In genomic region chr1:8604041-8604942, GRCh38 we compare ENCODE assay signal across 10 cellular contexts.
DNase-seq lines count a peak whose midpoint lies in the region; ATAC-seq and TF ChIP-seq lines count a peak whose summit lies in the region.
"Had no signal": no experiment of that assay in that cellular context is flagged by ENCODE, and none has a peak within 500 bp of the region (broad histone marks: within the 10 kb centered on the region; RNA-seq: fewer than 3 reads in every experiment).

No MANE protein-coding gene starts in this region.

- H3K27me3 Mint-ChIP-seq in activated CD8-positive, alpha-beta T cell treated with anti-CD3 and anti-CD28 coated beads for 36 hours, result no peaks in the 10 kb centered on the region
- H3K27me3 Mint-ChIP-seq: dendritic cell treated with granulocyte-macrophage colony-stimulating factor and Interleukin-4, amounts not matched to agents 40 ng/mL and 50 ng/mL, for 4 days had no signal

- H3K9me3 ChIP-seq in upper lobe of right lung, result no peaks in the 10 kb centered on the region

- intact Hi-C loops in activated CD8-positive, alpha-beta T cell treated with anti-CD3 and anti-CD28 coated beads for 36 hours (cut with micrococcal nuclease), result loop anchor here (5.0 kb wide), 1 partner anchor 42 kb away; no protein-coding TSS in a partner anchor
- intact Hi-C loops in upper lobe of right lung (cut with DNase I), result no loop called here

- no peak overlapping the region for H3K27ac ChIP-seq in upper lobe of right lung

- no peak for TF ChIP-seq CTCF in activated CD8-positive, alpha-beta T cell treated with anti-CD3 and anti-CD28 coated beads for 36 hours (IDR thresholded peaks at IDR 0.05)
- no peak for TF ChIP-seq CTCF in upper lobe of right lung (IDR thresholded peaks at IDR 0.05)

- peak; percentile 64 for DNase-seq in activated CD8-positive, alpha-beta T cell treated with anti-CD3 and anti-CD28 coated beads for 36 hours
- DNase-seq in stimulated activated CD4-positive, alpha-beta T cell treated with anti-CD3 and anti-CD28 coated beads, TNF-alpha, amount 100 ng/mL, for 24 hours (ENCODE audit: low read depth in 3 of 3), result peak; percentile 14 to 31 (median 29)
- DNase-seq in ureter (ENCODE audit: low spot score) (no peak), NCI-H1105 (lab: John Stamatoyannopoulos, UW) (no peak), upper lobe of right lung (no peak), activated gamma-delta T cell (lab: John Stamatoyannopoulos, UW) (no peak)
- DNase-seq: NCI-H2107 had no signal

- ATAC-seq in GM19035 (IDR thresholded peaks at IDR 0.05; ENCODE audit: unreplicated experiment) (peak; percentile 84), HG02870 (IDR thresholded peaks at IDR 0.05; ENCODE audit: unreplicated experiment) (peak; percentile 85), upper lobe of right lung (no peak)
- ATAC-seq in activated CD8-positive, alpha-beta T cell treated with anti-CD3 and anti-CD28 coated beads for 36 hours, result peak; percentile 89

- H3K4me3 ChIP-seq in upper lobe of right lung, result no peak overlapping the region

- CTCF ChIA-PET in activated CD8-positive, alpha-beta T cell treated with anti-CD3 and anti-CD28 coated beads for 36 hours (lab: Charles Lee), result interaction anchor here (1.6 kb wide), 1 partner anchor 19 kb away, joined by 7 read pairs; no protein-coding TSS in a partner anchor

- no peaks in the 10 kb centered on the region for H3K36me3 ChIP-seq in upper lobe of right lung

- peak overlapping the region; percentile 69 for H3K4me3 Mint-ChIP-seq in activated CD8-positive, alpha-beta T cell treated with anti-CD3 and anti-CD28 coated beads for 36 hours
- H3K4me3 Mint-ChIP-seq: dendritic cell treated with granulocyte-macrophage colony-stimulating factor and Interleukin-4, amounts not matched to agents 40 ng/mL and 50 ng/mL, for 4 days had no signal

- H3K36me3 Mint-ChIP-seq in activated CD8-positive, alpha-beta T cell treated with anti-CD3 and anti-CD28 coated beads for 36 hours (ENCODE audit: low read depth), result peaks cover 3% of the 10 kb centered on the region

- H3K27me3 ChIP-seq in upper lobe of right lung, result no peaks in the 10 kb centered on the region

- H3K9me3 Mint-ChIP-seq in activated CD8-positive, alpha-beta T cell treated with anti-CD3 and anti-CD28 coated beads for 36 hours, result no peaks in the 10 kb centered on the region
- H3K9me3 Mint-ChIP-seq: dendritic cell treated with granulocyte-macrophage colony-stimulating factor and Interleukin-4, amounts not matched to agents 40 ng/mL and 50 ng/mL, for 4 days had no signal

- POLR2A ChIA-PET in activated CD8-positive, alpha-beta T cell treated with anti-CD3 and anti-CD28 coated beads for 36 hours (lab: Charles Lee), result interaction anchor here (0.8 to 1.2 kb wide), 5 partner anchors 11 to 273 kb away, joined by 3 to 6 read pairs (median 5); no protein-coding TSS in a partner anchor

- peaks cover 3% of the 10 kb centered on the region for H3K4me1 ChIP-seq in upper lobe of right lung

- peaks cover 53% of the 10 kb centered on the region for H3K4me1 Mint-ChIP-seq in activated CD8-positive, alpha-beta T cell treated with anti-CD3 and anti-CD28 coated beads for 36 hours (ENCODE audit: low read depth)

- peak overlapping the region; percentile 94 for H3K27ac Mint-ChIP-seq in activated CD8-positive, alpha-beta T cell treated with anti-CD3 and anti-CD28 coated beads for 36 hours
- H3K27ac Mint-ChIP-seq: dendritic cell treated with granulocyte-macrophage colony-stimulating factor and Interleukin-4, amounts not matched to agents 40 ng/mL and 50 ng/mL, for 4 days had no signal

Comparison
In these comparisons a context has a peak if more than half of its experiments do, and no peak if none do; other contexts are left out.
1. DNase-seq: peak in activated CD8-positive, alpha-beta T cell treated with anti-CD3 and anti-CD28 coated beads for 36 hours (single experiment) and stimulated activated CD4-positive, alpha-beta T cell treated with anti-CD3 and anti-CD28 coated beads, TNF-alpha, amount 100 ng/mL, for 24 hours (3 of 3); none in ureter (single experiment), NCI-H1105 (single experiment), upper lobe of right lung (single experiment) and activated gamma-delta T cell (single experiment).